Comparison of ENCODE assay signal across 14 cellular contexts in the genomic region with DNA sequence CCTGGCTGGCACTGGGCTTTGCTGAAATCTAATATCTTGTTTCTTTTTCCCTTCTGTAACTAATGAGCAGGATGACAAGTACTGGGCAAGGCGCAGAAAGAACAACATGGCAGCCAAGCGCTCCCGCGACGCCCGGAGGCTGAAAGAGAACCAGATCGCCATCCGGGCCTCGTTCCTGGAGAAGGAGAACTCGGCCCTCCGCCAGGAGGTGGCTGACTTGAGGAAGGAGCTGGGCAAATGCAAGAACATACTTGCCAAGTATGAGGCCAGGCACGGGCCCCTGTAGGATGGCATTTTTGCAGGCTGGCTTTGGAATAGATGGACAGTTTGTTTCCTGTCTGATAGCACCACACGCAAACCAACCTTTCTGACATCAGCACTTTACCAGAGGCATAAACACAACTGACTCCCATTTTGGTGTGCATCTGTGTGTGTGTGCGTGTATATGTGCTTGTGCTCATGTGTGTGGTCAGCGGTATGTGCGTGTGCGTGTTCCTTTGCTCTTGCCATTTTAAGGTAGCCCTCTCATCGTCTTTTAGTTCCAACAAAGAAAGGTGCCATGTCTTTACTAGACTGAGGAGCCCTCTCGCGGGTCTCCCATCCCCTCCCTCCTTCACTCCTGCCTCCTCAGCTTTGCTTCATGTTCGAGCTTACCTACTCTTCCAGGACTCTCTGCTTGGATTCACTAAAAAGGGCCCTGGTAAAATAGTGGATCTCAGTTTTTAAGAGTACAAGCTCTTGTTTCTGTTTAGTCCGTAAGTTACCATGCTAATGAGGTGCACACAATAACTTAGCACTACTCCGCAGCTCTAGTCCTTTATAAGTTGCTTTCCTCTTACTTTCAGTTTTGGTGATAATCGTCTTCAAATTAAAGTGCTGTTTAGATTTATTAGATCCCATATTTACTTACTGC. TPM values are rescaled to one million over a fixed set of nuclear protein-coding genes. Genes with fewer than 3 reads are reported as not detected.
DNase-seq lines count a peak whose midpoint lies in the region; ATAC-seq and TF ChIP-seq lines count a peak whose summit lies in the region.
"Had no signal": no experiment of that assay in that cellular context is flagged by ENCODE, and none has a peak within 500 bp of the region (broad histone marks: within the 10 kb centered on the region; RNA-seq: fewer than 3 reads in every experiment).

No MANE protein-coding gene starts in this region.

- H3K36me3 ChIP-seq in MG63, result no peaks in the 10 kb centered on the region
- H3K36me3 ChIP-seq in duodenal mucosa (ENCODE audit: control insufficient read depth in 1 of 2, insufficient read depth in 2 of 2, low read length in 2 of 2), result no peaks in the 10 kb centered on the region
- H3K36me3 ChIP-seq in upper lobe of right lung, result peaks cover 27% of the 10 kb centered on the region

- H3K27ac ChIP-seq in duodenal mucosa (ENCODE audit: low read depth, low read length) (no peak overlapping the region), upper lobe of right lung (no peak overlapping the region)
- H3K27ac ChIP-seq: coronary artery, testis had no signal

- intact Hi-C loops in upper lobe of right lung (cut with DNase I), result no loop called here

- in situ Hi-C loops in GM13977 (cut with MboI; ENCODE audit: low pct_unique_long_range_greater_than_20kb, low sequenced_read_pairs, unreplicated experiment), result loop anchor here (25.0 kb wide), 1 partner anchor 334 kb away; no protein-coding TSS in a partner anchor

- H3K9me3 ChIP-seq in MG63, result no peaks in the 10 kb centered on the region
- H3K9me3 ChIP-seq in duodenal mucosa (ENCODE audit: control insufficient read depth in 1 of 2, low read length in 2 of 2), result no peaks in the 10 kb centered on the region
- H3K9me3 ChIP-seq in upper lobe of right lung, result no peaks in the 10 kb centered on the region
- H3K9me3 ChIP-seq: testis had no signal

- no peak overlapping the region for H3K9ac ChIP-seq in duodenal mucosa (ENCODE audit: low read depth in 1 of 2, low read length in 2 of 2)

- H3K4me3 ChIP-seq in MG63, result no peak overlapping the region
- peak overlapping the region; percentile 7 to 53 for H3K4me3 ChIP-seq in duodenal mucosa (ENCODE audit: low read depth in 1 of 2, low read length in 2 of 2)
- H3K4me3 ChIP-seq in upper lobe of right lung, result peak overlapping the region; percentile 4
- H3K4me3 ChIP-seq: coronary artery, testis had no signal

- TF ChIP-seq CTCF in upper lobe of right lung (IDR thresholded peaks at IDR 0.05), result no peak
- no peak for TF ChIP-seq CTCF in GM13977 (IDR thresholded peaks at IDR 0.05; ENCODE audit: extremely low read depth, insufficient read depth, missing control alignments)

- DNase-seq in MG63 (peak; percentile 39), left lobe of liver (ENCODE audit: low spot score) (peak; percentile 42), upper lobe of right lung (no peak), NOMO-1 treated with DMSO at 0.1 percent for 48 hours (lab: John Stamatoyannopoulos, UW; ENCODE audit: unreplicated experiment) (no peak), GM13977 (ENCODE audit: low spot score) (no peak)
- DNase-seq: activated CD4-positive, alpha-beta T cell treated with anti-CD3 and anti-CD28 coated beads, Interleukin-2, amount 50 U/mL, for 4 hours; activated T-cell treated with anti-CD3 and anti-CD28 coated beads, Interleukin-2, amount 50 U/mL, for 72 hours; CD4-positive, alpha-beta T cell; NCI-H187; NCI-H526; testis had no signal

- H3K27me3 ChIP-seq in MG63 (no peaks in the 10 kb centered on the region), duodenal mucosa (ENCODE audit: control insufficient read depth in 1 of 2, insufficient read depth in 2 of 2, low read length in 2 of 2) (no peaks in the 10 kb centered on the region), upper lobe of right lung (no peaks in the 10 kb centered on the region)
- H3K27me3 ChIP-seq: testis had no signal

- ATAC-seq in left lobe of liver (no peak), upper lobe of right lung (no peak), HG02852 (IDR thresholded peaks at IDR 0.05; ENCODE audit: unreplicated experiment) (no peak)
- ATAC-seq: activated T-cell treated with anti-CD3 and anti-CD28 coated beads, Interleukin-2, amount 50 U/mL, for 72 hours had no signal

- H3K4me1 ChIP-seq in duodenal mucosa (ENCODE audit: control insufficient read depth in 1 of 2, insufficient read depth in 2 of 2, low read length in 2 of 2), result peaks cover 0 to 2% of the 10 kb centered on the region in 2 donors
- H3K4me1 ChIP-seq in upper lobe of right lung, result no peaks in the 10 kb centered on the region
- H3K4me1 ChIP-seq: testis had no signal

RNA-seq across cellular contexts. Expression of gene HLF, which starts 56.1 kb away (rescaled TPM):
- total RNA-seq in MG63 (2014; rRNA removed; shearing (Covaris generic); ENCODE audit: low replicate concordance), result 1.9 and 8.2 TPM in 2 replicates
- 65.8 TPM for total RNA-seq in left lobe of liver
- total RNA-seq in upper lobe of right lung, result 31.8 TPM

Comparison
In these comparisons a context has a peak if more than half of its experiments do, and no peak if none do; other contexts are left out.
1. DNase-seq: peak in MG63 (single experiment) and left lobe of liver (single experiment); none in upper lobe of right lung (single experiment), NOMO-1 treated with DMSO at 0.1 percent for 48 hours (single experiment) and GM13977 (single experiment).